9 cellular contexts compared by ENCODE assay signal in the genomic region with DNA sequence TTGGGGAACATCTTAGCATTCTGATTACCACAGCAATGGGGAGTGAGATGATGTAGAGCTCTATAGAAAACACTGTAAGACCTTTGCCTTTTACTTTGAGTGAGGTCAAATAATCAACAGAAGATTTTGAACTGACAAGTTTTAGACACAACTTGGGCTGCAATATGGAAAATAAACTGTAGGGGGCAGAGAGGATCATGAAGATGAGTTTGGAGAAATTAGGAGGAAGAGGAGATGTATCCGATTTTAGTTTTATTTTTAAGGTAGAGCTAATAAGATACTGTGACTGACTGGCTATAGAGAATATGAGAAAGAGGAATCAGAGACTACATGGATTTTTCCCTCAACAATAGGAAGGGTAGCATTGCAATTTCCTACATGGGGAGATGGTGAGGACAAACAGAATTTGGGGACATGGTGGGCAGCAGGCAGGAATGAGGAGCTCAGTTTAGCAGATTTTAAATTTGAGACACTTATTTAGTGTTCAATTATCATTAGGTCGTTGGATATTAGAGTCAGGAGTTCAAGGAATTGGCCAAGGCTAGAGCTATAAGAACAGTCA.
DNase-seq lines count a peak whose midpoint lies in the region; ATAC-seq and TF ChIP-seq lines count a peak whose summit lies in the region.
"Had no signal": no experiment of that assay in that cellular context is flagged by ENCODE, and none has a peak within 500 bp of the region (broad histone marks: within the 10 kb centered on the region; RNA-seq: fewer than 3 reads in every experiment).

No MANE protein-coding gene starts in this region.

- no peaks in the 10 kb centered on the region for H3K27me3 Mint-ChIP-seq in MCF 10A (ENCODE audit: insufficient read depth, unreplicated experiment)
- no peaks in the 10 kb centered on the region for H3K27me3 Mint-ChIP-seq in natural killer cell treated with Interleukin-12 subunit alpha and Interleukin-12 subunit beta and Interleukin-15 and Interleukin-18, amount 100 ng/mL, for 72 hours
- H3K27me3 Mint-ChIP-seq: memory B cell had no signal

- H3K4me3 Mint-ChIP-seq in MCF 10A (ENCODE audit: unreplicated experiment), result no peak overlapping the region
- H3K4me3 Mint-ChIP-seq in natural killer cell treated with Interleukin-12 subunit alpha and Interleukin-12 subunit beta and Interleukin-15 and Interleukin-18, amount 100 ng/mL, for 72 hours, result no peak overlapping the region
- H3K4me3 Mint-ChIP-seq: memory B cell had no signal

- no peak overlapping the region for H3K27ac ChIP-seq in breast epithelium
- H3K27ac ChIP-seq in tibial artery, result no peak overlapping the region

- no peak overlapping the region for H3K27ac Mint-ChIP-seq in MCF 10A (ENCODE audit: low read depth, unreplicated experiment)
- H3K27ac Mint-ChIP-seq in natural killer cell treated with Interleukin-12 subunit alpha and Interleukin-12 subunit beta and Interleukin-15 and Interleukin-18, amount 100 ng/mL, for 72 hours, result no peak overlapping the region
- H3K27ac Mint-ChIP-seq: memory B cell had no signal

- no peak for TF ChIP-seq POLR2A in breast epithelium (IDR thresholded peaks at IDR 0.05)
- TF ChIP-seq POLR2A in NB4 (IDR thresholded peaks at IDR 0.05; ENCODE audit: extremely low read depth, insufficient read length), result no peak

- H3K4me1 ChIP-seq in breast epithelium (no peaks in the 10 kb centered on the region), tibial artery (no peaks in the 10 kb centered on the region)

- H3K4me3 ChIP-seq in breast epithelium, result no peak overlapping the region
- no peak overlapping the region for H3K4me3 ChIP-seq in NB4 (ENCODE audit: low read depth, low read length)
- no peak overlapping the region for H3K4me3 ChIP-seq in fibroblast of mammary gland (ENCODE audit: control insufficient read depth, low read depth, low read length)
- H3K4me3 ChIP-seq in tibial artery, result no peak overlapping the region

- no peaks in the 10 kb centered on the region for H3K9me3 Mint-ChIP-seq in MCF 10A (ENCODE audit: unreplicated experiment)
- no peaks in the 10 kb centered on the region for H3K9me3 Mint-ChIP-seq in natural killer cell treated with Interleukin-12 subunit alpha and Interleukin-12 subunit beta and Interleukin-15 and Interleukin-18, amount 100 ng/mL, for 72 hours
- H3K9me3 Mint-ChIP-seq: memory B cell had no signal

- BruUV-seq in MCF 10A (replicated peaks; lab: Mats Ljungman, UMichigan), result no TSS peak

- CTCF ChIA-PET in MCF 10A (lab: Yijun Ruan, JAX), result interaction anchor here (0.5 to 2.0 kb wide), 11 partner anchors 11 to 599 kb away, joined by 3 to 5 read pairs (median 3); no protein-coding TSS in a partner anchor

- POLR2A ChIA-PET in MCF 10A (lab: Yijun Ruan, JAX), result interaction anchor here (0.5 to 0.9 kb wide), 3 partner anchors 8 to 15 kb away, joined by 3 to 7 read pairs (median 3); no protein-coding TSS in a partner anchor

- TF ChIP-seq CTCF in MCF 10A (IDR thresholded peaks at IDR 0.05; ENCODE audit: unreplicated experiment) (peak; percentile 22), breast epithelium (IDR thresholded peaks at IDR 0.05) (peak in 1 of 3 donors; percentile 25), NB4 (IDR thresholded peaks at IDR 0.05; ENCODE audit: low read depth, low read length) (peak; percentile 33), fibroblast of mammary gland (conservative IDR thresholded peaks at IDR 0.05; ENCODE audit: control insufficient read depth, insufficient read depth, low read depth, low read length) (peak; percentile 72), tibial artery (IDR thresholded peaks at IDR 0.05) (peak; percentile 26 to 32)

- H3K27me3 ChIP-seq in breast epithelium, result no peaks in the 10 kb centered on the region
- no peaks in the 10 kb centered on the region for H3K27me3 ChIP-seq in tibial artery

- H3K36me3 ChIP-seq in breast epithelium, result no peaks in the 10 kb centered on the region
- H3K36me3 ChIP-seq in tibial artery, result no peaks in the 10 kb centered on the region

- DNase-seq in MCF 10A (ENCODE audit: unreplicated experiment), result peak; percentile 38
- no peak for DNase-seq in breast epithelium (ENCODE audit: low spot score in 2 of 2)
- peak; percentile 10 for DNase-seq in NB4 (ENCODE audit: low read depth)
- peak; percentile 46 for DNase-seq in fibroblast of mammary gland (ENCODE audit: low read depth)
- DNase-seq in tibial artery, result no peak
- DNase-seq in activated CD4-positive, alpha-beta T cell treated with anti-CD3 and anti-CD28 coated beads, Interleukin-2, amount 50 U/mL, for 48 hours, result no peak
- no peak for DNase-seq in natural killer cell treated with Interleukin-12 subunit alpha and Interleukin-12 subunit beta and Interleukin-15 and Interleukin-18, amount 100 ng/mL, for 72 hours (ENCODE audit: low spot score)

- H3K9me3 ChIP-seq in breast epithelium (no peaks in the 10 kb centered on the region), tibial artery (no peaks in the 10 kb centered on the region)

- peaks cover 7% of the 10 kb centered on the region for H3K36me3 Mint-ChIP-seq in MCF 10A (ENCODE audit: insufficient read depth, unreplicated experiment)
- H3K36me3 Mint-ChIP-seq in natural killer cell treated with Interleukin-12 subunit alpha and Interleukin-12 subunit beta and Interleukin-15 and Interleukin-18, amount 100 ng/mL, for 72 hours, result no peaks in the 10 kb centered on the region
- H3K36me3 Mint-ChIP-seq: memory B cell had no signal

- no peaks in the 10 kb centered on the region for H3K4me1 Mint-ChIP-seq in MCF 10A (ENCODE audit: insufficient read depth, unreplicated experiment)
- H3K4me1 Mint-ChIP-seq in natural killer cell treated with Interleukin-12 subunit alpha and Interleukin-12 subunit beta and Interleukin-15 and Interleukin-18, amount 100 ng/mL, for 72 hours (ENCODE audit: low read depth in 2 of 2), result no peaks in the 10 kb centered on the region
- H3K4me1 Mint-ChIP-seq: memory B cell had no signal

- ATAC-seq in HG02759 (IDR thresholded peaks at IDR 0.05; ENCODE audit: unreplicated experiment), result no peak
- ATAC-seq in natural killer cell treated with Interleukin-12 subunit alpha and Interleukin-12 subunit beta and Interleukin-15 and Interleukin-18, amount 100 ng/mL, for 72 hours, result no peak

- intact Hi-C loops in MCF 10A (cut with micrococcal nuclease) (loop anchor here (1.0 kb wide), 1 partner anchor 437 kb away; no protein-coding TSS in a partner anchor), breast epithelium (cut with DNase I; ENCODE audit: low total_unique reads) (loop anchor here (5.0 kb wide), 1 partner anchor 811 kb away; no protein-coding TSS in a partner anchor), tibial artery (cut with DNase I; ENCODE audit: low total_unique reads) (no loop called here)

Comparison
In these comparisons a context has a peak if more than half of its experiments do, and no peak if none do; other contexts are left out.
1. DNase-seq: peak in MCF 10A (single experiment), NB4 (single experiment) and fibroblast of mammary gland (single experiment); none in breast epithelium (0 of 2), tibial artery (0 of 2), activated CD4-positive, alpha-beta T cell treated with anti-CD3 and anti-CD28 coated beads, Interleukin-2, amount 50 U/mL, for 48 hours (0 of 2) and natural killer cell treated with Interleukin-12 subunit alpha and Interleukin-12 subunit beta and Interleukin-15 and Interleukin-18, amount 100 ng/mL, for 72 hours (single experiment).